16 cellular contexts compared by ENCODE assay signal in the genomic region with DNA sequence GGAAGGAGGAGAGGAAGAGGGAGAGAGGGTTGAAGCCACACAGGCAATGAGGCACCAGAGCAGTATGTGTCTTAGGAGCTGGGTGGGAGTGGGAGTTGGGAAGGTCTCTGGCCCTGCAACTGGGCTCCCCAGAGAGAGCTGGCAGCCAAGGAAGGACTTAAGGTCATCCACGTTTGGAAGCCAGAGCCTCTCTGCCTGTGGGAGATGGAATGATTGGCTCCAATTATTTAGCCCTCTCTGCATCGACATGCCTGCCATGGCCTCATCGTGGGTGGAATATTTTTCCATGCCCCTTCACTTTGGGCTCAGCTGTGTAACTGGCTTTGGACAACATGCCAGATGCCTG.
"Had no signal": no experiment of that assay in that cellular context is flagged by ENCODE, and none has a peak within 500 bp of the region (broad histone marks: within the 10 kb centered on the region; RNA-seq: fewer than 3 reads in every experiment).

No MANE protein-coding gene starts in this region.

- H3K27ac Mint-ChIP-seq: activated CD4-positive, alpha-beta T cell treated with anti-CD3 and anti-CD28 coated beads for 36 hours; activated T-cell treated with anti-CD3 and anti-CD28 coated beads, Interleukin-2, amount 50 U/mL, for 24 hours; nephron progenitor cell had no signal

- H3K4me1 Mint-ChIP-seq: activated CD4-positive, alpha-beta T cell treated with anti-CD3 and anti-CD28 coated beads for 36 hours had no signal

- H3K4me3 ChIP-seq: lung, mucosa of descending colon, ovary, tibial nerve had no signal

- H3K36me3 ChIP-seq: brain microvascular endothelial cell, ovary, tibial nerve had no signal

- H3K9me3 ChIP-seq: mucosa of descending colon, ovary, tibial nerve had no signal

- H3K9me3 Mint-ChIP-seq: activated naive CD4-positive, alpha-beta T cell treated with anti-CD3 and anti-CD28 coated beads, Interleukin-2, amount 50 U/mL, for 72 hours; activated T-cell treated with anti-CD3 and anti-CD28 coated beads, Interleukin-2, amount 50 U/mL, for 24 hours; nephron progenitor cell had no signal

- H3K4me3 Mint-ChIP-seq: activated CD4-positive, alpha-beta T cell treated with anti-CD3 and anti-CD28 coated beads for 36 hours; activated T-cell treated with anti-CD3 and anti-CD28 coated beads, Interleukin-2, amount 50 U/mL, for 24 hours; nephron progenitor cell had no signal

- H3K36me3 Mint-ChIP-seq: activated naive CD4-positive, alpha-beta T cell treated with anti-CD3 and anti-CD28 coated beads, Interleukin-2, amount 50 U/mL, for 72 hours had no signal

- H3K27me3 ChIP-seq: ovary, tibial nerve had no signal

- DNase-seq: activated CD4-positive, alpha-beta T cell treated with anti-CD3 and anti-CD28 coated beads for 36 hours; activated effector memory CD4-positive, alpha-beta T cell treated with anti-CD3 and anti-CD28 coated beads, Interleukin-2, amount 50 U/mL, for 16 hours; activated T-cell treated with anti-CD3 and anti-CD28 coated beads, Interleukin-2, amount 50 U/mL, for 24 hours; amygdala; brain microvascular endothelial cell; dermis blood vessel endothelial cell; erythroblast; hippocampal formation; mucosa of descending colon; nephron progenitor cell; ovary; stimulated activated CD4-positive, alpha-beta T cell treated with anti-CD3 and anti-CD28 coated beads, Interleukin-4, amount 100 ng/mL, for 4 hours; T-helper 9 cell had no signal

- H3K27ac ChIP-seq: brain microvascular endothelial cell had no signal
